In genomic region chr17:17937450-17937849, GRCh38 we compare ENCODE assay signal across 1 cellular context.
TF ChIP-seq lines count a peak whose summit lies in the region.

No MANE protein-coding gene starts in this region.

TF ChIP-seq in WTC11, 78 proteins besides CTCF, POLR2A, EP300 and RAD21 (continued from another document):
- TF ChIP-seq E2F1 (CRISPR knock-in tag; IDR thresholded peaks at IDR 0.05) (no peak), ZSCAN18 (CRISPR knock-in tag; IDR thresholded peaks at IDR 0.05) (no peak), CDX4 (CRISPR knock-in tag; IDR thresholded peaks at IDR 0.05; ENCODE audit: borderline replicate concordance) (no peak), ZNF317 (CRISPR knock-in tag; IDR thresholded peaks at IDR 0.05; ENCODE audit: borderline replicate concordance, low read depth) (no peak), IRF1 (CRISPR knock-in tag; IDR thresholded peaks at IDR 0.05) (no peak), ZNF219 (CRISPR knock-in tag; IDR thresholded peaks at IDR 0.05; ENCODE audit: borderline replicate concordance) (no peak)
